8 cellular contexts compared by ENCODE assay signal in the genomic region with DNA sequence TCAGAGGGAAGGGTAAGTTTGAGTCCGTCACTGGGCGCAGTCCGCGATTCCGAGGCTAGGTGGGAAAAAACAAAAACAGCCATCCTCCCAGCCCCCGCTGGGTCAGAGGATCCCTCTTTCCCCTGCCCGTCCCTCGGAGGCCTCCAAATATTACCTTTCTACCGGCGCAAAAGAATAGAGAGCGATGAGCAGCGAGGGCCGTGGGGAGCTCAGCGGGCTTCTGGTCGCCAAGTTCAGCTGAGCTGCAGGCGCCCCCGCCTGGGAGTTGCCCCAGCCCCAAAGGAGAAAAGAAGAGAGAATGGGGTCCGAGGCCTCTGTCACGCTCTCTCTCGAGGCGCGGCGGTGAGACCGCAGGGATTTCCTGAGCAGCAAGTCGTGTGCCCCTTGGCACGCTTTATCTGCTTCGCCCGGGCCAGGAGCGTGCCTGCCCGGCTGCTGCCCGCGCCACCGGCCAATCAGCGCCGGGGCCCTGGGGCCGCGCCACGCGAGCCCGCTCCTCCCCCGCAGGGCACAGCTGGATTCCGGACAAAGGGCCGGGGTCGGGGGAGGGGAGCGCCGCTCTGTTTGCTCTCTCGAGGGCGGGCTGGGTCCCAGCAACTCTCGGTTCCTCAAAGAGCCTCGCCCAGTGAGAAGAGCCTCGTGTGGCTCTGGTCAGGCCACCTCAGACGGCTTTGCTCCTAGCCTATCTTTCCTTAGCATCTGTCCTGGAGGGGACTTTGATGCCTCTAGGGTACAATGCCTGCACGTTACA. TPM values are rescaled to one million over a fixed set of nuclear protein-coding genes. Genes with fewer than 3 reads are reported as not detected.
DNase-seq lines count a peak whose midpoint lies in the region; ATAC-seq, FAIRE-seq and TF ChIP-seq lines count a peak whose summit lies in the region.

A gene with protein sequence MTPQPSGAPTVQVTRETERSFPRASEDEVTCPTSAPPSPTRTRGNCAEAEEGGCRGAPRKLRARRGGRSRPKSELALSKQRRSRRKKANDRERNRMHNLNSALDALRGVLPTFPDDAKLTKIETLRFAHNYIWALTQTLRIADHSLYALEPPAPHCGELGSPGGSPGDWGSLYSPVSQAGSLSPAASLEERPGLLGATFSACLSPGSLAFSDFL (minus strand): TSS at position 367 of the 751 bp plus-strand sequence. CDS start 379 bp downstream, outside the sequence.

- peaks cover 28% of the 10 kb centered on the region for H3K4me1 Mint-ChIP-seq in activated naive CD8-positive, alpha-beta T cell treated with anti-CD3 and anti-CD28 coated beads, Interleukin-2, amount 50 U/mL, for 24 hours
- H3K4me1 Mint-ChIP-seq in nephron progenitor cell: peaks cover 27% of the 10 kb centered on the region

- DNase-seq in GM18507 (ENCODE audit: extremely low spot score, insufficient read length, low read depth): peak; percentile 28
- DNase-seq in activated naive CD8-positive, alpha-beta T cell treated with anti-CD3 and anti-CD28 coated beads, Interleukin-2, amount 50 U/mL, for 24 hours: peak; percentile 14
- peak; percentile 57 for DNase-seq in nephron progenitor cell
- DNase-seq in SW480 (ENCODE audit: low spot score): no peak
- no peak for DNase-seq in posterior vena cava (ENCODE audit: low spot score)
- no peak for DNase-seq in NCI-H82 treated with DMSO at 0.1 percent for 48 hours (lab: John Stamatoyannopoulos, UW; ENCODE audit: unreplicated experiment)
- no peak for DNase-seq in Karpas-422

- H3K27ac ChIP-seq in Karpas-422 (ENCODE audit: low read length): no peak within 1 kb of the TSS

- H3K4me2 ChIP-seq in Karpas-422 (ENCODE audit: low read depth, low read length, poor library complexity, severe bottlenecking): no peak within 1 kb of the TSS

- no peaks in the 10 kb centered on the region for H4K20me1 ChIP-seq in Karpas-422 (ENCODE audit: insufficient read depth, low read depth, low read length)

- no peaks in the 10 kb centered on the region for H3K27me3 ChIP-seq in Karpas-422 (ENCODE audit: low read length)

- no peak within 1 kb of the TSS for H3K4me3 ChIP-seq in Karpas-422 (ENCODE audit: low read length)

- H3K36me3 ChIP-seq in Karpas-422 (ENCODE audit: insufficient read depth, low read length): no peaks in the 10 kb centered on the region

- no peaks in the 10 kb centered on the region for H3K9me3 ChIP-seq in Karpas-422 (ENCODE audit: low read length)

- ATAC-seq in HG03097 (IDR thresholded peaks at IDR 0.05; ENCODE audit: low FRiP score, unreplicated experiment): peak; percentile 65
- no peak for ATAC-seq in activated naive CD8-positive, alpha-beta T cell treated with anti-CD3 and anti-CD28 coated beads, Interleukin-2, amount 50 U/mL, for 24 hours

- H3K27me3 Mint-ChIP-seq in activated naive CD8-positive, alpha-beta T cell treated with anti-CD3 and anti-CD28 coated beads, Interleukin-2, amount 50 U/mL, for 24 hours: peaks cover 87% of the 10 kb centered on the region
- peaks cover 100% of the 10 kb centered on the region for H3K27me3 Mint-ChIP-seq in nephron progenitor cell (ENCODE audit: low read depth, poor library complexity)

- H3K36me3 Mint-ChIP-seq in activated naive CD8-positive, alpha-beta T cell treated with anti-CD3 and anti-CD28 coated beads, Interleukin-2, amount 50 U/mL, for 24 hours (ENCODE audit: low read depth): no peaks in the 10 kb centered on the region
- no peaks in the 10 kb centered on the region for H3K36me3 Mint-ChIP-seq in nephron progenitor cell (ENCODE audit: low read depth)

- no peaks in the 10 kb centered on the region for H3K9me3 Mint-ChIP-seq in activated naive CD8-positive, alpha-beta T cell treated with anti-CD3 and anti-CD28 coated beads, Interleukin-2, amount 50 U/mL, for 24 hours
- H3K9me3 Mint-ChIP-seq in nephron progenitor cell: no peaks in the 10 kb centered on the region

- no peak within 1 kb of the TSS for H3K9ac ChIP-seq in Karpas-422 (ENCODE audit: low read length)

- no peak within 1 kb of the TSS for H3K27ac Mint-ChIP-seq in activated naive CD8-positive, alpha-beta T cell treated with anti-CD3 and anti-CD28 coated beads, Interleukin-2, amount 50 U/mL, for 24 hours
- H3K27ac Mint-ChIP-seq in nephron progenitor cell: no peak within 1 kb of the TSS

- no peaks in the 10 kb centered on the region for H3K79me2 ChIP-seq in Karpas-422 (ENCODE audit: low read length)

- H3K9me2 ChIP-seq in Karpas-422 (replicated peaks; ENCODE audit: insufficient read depth, low read length): no peaks in the 10 kb centered on the region

- H3K4me3 Mint-ChIP-seq in activated naive CD8-positive, alpha-beta T cell treated with anti-CD3 and anti-CD28 coated beads, Interleukin-2, amount 50 U/mL, for 24 hours: peak within 1 kb of the TSS; percentile 67
- H3K4me3 Mint-ChIP-seq in nephron progenitor cell: peak within 1 kb of the TSS; percentile 78

- FAIRE-seq in GM18507 (lab: Jason Lieb, UNC): no peak

- no peaks in the 10 kb centered on the region for H3K4me1 ChIP-seq in Karpas-422 (ENCODE audit: low read length)

- intact Hi-C loops in posterior vena cava (cut with DNase I): loop anchor here in 1 of 2 donors (10.0 kb wide), 1 partner anchor 1022 kb away; no protein-coding TSS in a partner anchor

- H2AFZ ChIP-seq in Karpas-422 (ENCODE audit: low read length): no peak within 1 kb of the TSS

- TF ChIP-seq CTCF in nephron progenitor cell (IDR thresholded peaks at IDR 0.05): no peak

RNA-seq across cellular contexts. Expression of the gene that starts here (rescaled TPM):
- total RNA-seq in posterior vena cava: not detected
- total RNA-seq in Karpas-422 (2014; rRNA removed; shearing (Covaris generic); ENCODE audit: low replicate concordance): not detected in 2 replicates

Comparison
In these comparisons a context has a peak if more than half of its experiments do, and no peak if none do; other contexts are left out.
1. DNase-seq: peak in GM18507 (single experiment), activated naive CD8-positive, alpha-beta T cell treated with anti-CD3 and anti-CD28 coated beads, Interleukin-2, amount 50 U/mL, for 24 hours (single experiment) and nephron progenitor cell (single experiment); none in SW480 (single experiment), posterior vena cava (single experiment), NCI-H82 treated with DMSO at 0.1 percent for 48 hours (single experiment) and Karpas-422 (single experiment).